ENCODE assay signal across 8 cellular contexts in genomic region chr1:234727018-234727757, GRCh38.
DNase-seq lines count a peak whose midpoint lies in the region; ATAC-seq, FAIRE-seq and TF ChIP-seq lines count a peak whose summit lies in the region.

No MANE protein-coding gene starts in this region.

- H4K20me1 ChIP-seq in K562 (replicated peaks; ENCODE audit: control insufficient read depth, insufficient read depth, low read length) (no peaks in the 10 kb centered on the region), neural cell (ENCODE audit: insufficient read depth) (no peaks in the 10 kb centered on the region)

- peak overlapping the region; percentile 57 for H2AFZ ChIP-seq in K562 (ENCODE audit: low read depth, low read length)
- no peak overlapping the region for H2AFZ ChIP-seq in neural cell (ENCODE audit: low read depth, low read length)

- peaks cover 31% of the 10 kb centered on the region for H3F3A ChIP-seq in neural cell (ENCODE audit: insufficient read depth, low read length, poor library complexity, severe bottlenecking)

- intact Hi-C loops in K562 (cut with micrococcal nuclease), result no loop called here

- H3K9me3 ChIP-seq in K562 (replicated peaks; ENCODE audit: control insufficient read depth, insufficient read depth, low read depth, low read length), result no peaks in the 10 kb centered on the region
- no peaks in the 10 kb centered on the region for H3K9me3 ChIP-seq in neural cell (ENCODE audit: low read length)

- no TSS peak for BruUV-seq in K562 (replicated peaks; lab: Mats Ljungman, UMichigan)

- H3K4me2 ChIP-seq in K562 (ENCODE audit: insufficient read depth, low read length) (no peak overlapping the region), neural cell (ENCODE audit: low read length) (no peak overlapping the region)

- H3K27me3 ChIP-seq in K562 (ENCODE audit: control insufficient read depth in 2 of 2, insufficient read depth in 2 of 2, low read length in 2 of 2) (no peaks in the 10 kb centered on the region), neural cell (ENCODE audit: insufficient read depth, low read depth, low read length) (no peaks in the 10 kb centered on the region)

- in situ Hi-C loops in K562 (cut with MboI), result loop anchor here (10.0 kb wide), 1 partner anchor 112 kb away; the partner anchor contains the start of gene IRF2BP2

- no peak for TF ChIP-seq POLR2A in NB4 (IDR thresholded peaks at IDR 0.05; ENCODE audit: extremely low read depth, insufficient read length)
- no peak for TF ChIP-seq POLR2A in K562 (conservative IDR thresholded peaks at IDR 0.05)

- TF ChIP-seq CTCF in NB4 (IDR thresholded peaks at IDR 0.05; ENCODE audit: low read depth, low read length) (no peak), K562 (IDR thresholded peaks at IDR 0.05 in 2 of 3, conservative IDR thresholded peaks at IDR 0.05 in 1 of 3; ENCODE audit: insufficient read depth in 2 of 3, low read depth in 1 of 3, low read length in 3 of 3) (no peak), neural cell (IDR thresholded peaks at IDR 0.05; ENCODE audit: poor library complexity, severe bottlenecking) (no peak)

- POLR2A ChIA-PET in K562 (lab: Yijun Ruan, JAX), result interaction anchor here (0.6 to 2.4 kb wide), 8 partner anchors 8 to 358 kb away, joined by 3 to 11 read pairs (median 4); no protein-coding TSS in a partner anchor

- H3K4me1 ChIP-seq in K562 (replicated peaks in 1 of 2; ENCODE audit: control insufficient read depth in 2 of 2, insufficient read depth in 2 of 2, low read length in 2 of 2), result peaks cover 57 to 87% of the 10 kb centered on the region in 2 experiments

- TF ChIP-seq EP300 in K562 (IDR thresholded peaks at IDR 0.05; ENCODE audit: low read length) (no peak), neural cell (conservative IDR thresholded peaks at IDR 0.05; ENCODE audit: poor library complexity, severe bottlenecking) (no peak)

- H3K79me2 ChIP-seq in K562 (ENCODE audit: control insufficient read depth, insufficient read depth, low read length), result no peaks in the 10 kb centered on the region
- H3K79me2 ChIP-seq in neural cell (replicated peaks; ENCODE audit: insufficient read depth, low read length), result no peaks in the 10 kb centered on the region

- H3K9me1 ChIP-seq in K562 (ENCODE audit: control insufficient read depth, insufficient read depth, low read length), result peaks cover 5% of the 10 kb centered on the region

- H3K9ac ChIP-seq in K562 (ENCODE audit: insufficient read depth in 1 of 2, low read depth in 2 of 2, low read length in 2 of 2) (no peak overlapping the region), neural cell (ENCODE audit: low read length) (peak overlapping the region; percentile 34)

- 40% methylated on average over 7 of the region's 7 CpGs for WGBS in K562 (ENCODE audit: insufficient coverage, low coverage, missing lambda C conversion rate)

- H3K4me3 ChIP-seq in NB4 (ENCODE audit: low read depth, low read length) (no peak overlapping the region), K562 (no peak overlapping the region), neural cell (ENCODE audit: low read length) (no peak overlapping the region)

- H3K9me2 ChIP-seq in neural cell (ENCODE audit: insufficient read depth, low read length), result no peaks in the 10 kb centered on the region

- no peaks in the 10 kb centered on the region for H3K36me3 ChIP-seq in K562 (ENCODE audit: control insufficient read depth, insufficient read depth, low read length)
- no peaks in the 10 kb centered on the region for H3K36me3 ChIP-seq in neural cell (ENCODE audit: insufficient read depth, low read length)

- FAIRE-seq in GM19239 (lab: Jason Lieb, UNC) (peak; percentile 52), K562 (lab: Jason Lieb, UNC) (no peak)

- no peak for DNase-seq in GM19239 (ENCODE audit: insufficient read length, low spot score)
- DNase-seq in NB4 (ENCODE audit: low read depth), result peak; percentile 36
- DNase-seq in K562 (ENCODE audit: extremely low read depth in 1 of 4, low spot score in 3 of 4), result peak in 3 of 4 experiments; percentile 42 to 46 (median 45)
- DNase-seq in nucleus accumbens (lab: John Stamatoyannopoulos, UW), result no peak
- DNase-seq in glomerular visceral epithelial cell (ENCODE audit: extremely low spot score), result no peak
- DNase-seq in dedifferentiated amniotic fluid mesenchymal stem cell (ENCODE audit: extremely low spot score), result no peak
- no peak for DNase-seq in activated T-cell treated with anti-CD3 and anti-CD28 coated beads, Interleukin-2, amount 50 U/mL, for 1 hour

- CTCF ChIA-PET in K562 (lab: Yijun Ruan, JAX; ENCODE audit: low intra/inter-chr PET ratio), result no interaction called here

- no peak for ATAC-seq in K562

- TF ChIP-seq RAD21 in K562 (CRISPR knock-in tag; conservative IDR thresholded peaks at IDR 0.05 in 1 of 2, IDR thresholded peaks at IDR 0.05 in 1 of 2) (peak in 1 of 2 experiments; percentile 17; a peak in 1 of 4 replicates), neural cell (conservative IDR thresholded peaks at IDR 0.05) (no peak)

- H3K27ac ChIP-seq in K562 (ENCODE audit: extremely low read depth, low read depth, low read length) (peak overlapping the region; percentile 33; the same call in 2 of the 3 replicates), neural cell (ENCODE audit: low read length) (peak overlapping the region; percentile 98)

TF ChIP-seq in K562, 482 proteins besides CTCF, POLR2A, EP300 and RAD21 (continues in another document):
- TF ChIP-seq RNF219 (CRISPR knock-in tag; IDR thresholded peaks at IDR 0.05) (no peak), CREB3 (tag; conservative IDR thresholded peaks at IDR 0.05; ENCODE audit: low read depth) (peak; percentile 60; the same call in 1 of the 2 replicates), NR4A1 (CRISPR knock-in tag; IDR thresholded peaks at IDR 0.05) (no peak), NR4A1 (tag; IDR thresholded peaks at IDR 0.05) (0 out of 2 replicates have a peak, but pooled peaks have one; percentile 41)

TF ChIP-seq in neural cell, 6 proteins besides CTCF, POLR2A, EP300 and RAD21:
- TF ChIP-seq EZH2 (IDR thresholded peaks at IDR 0.05; ENCODE audit: borderline replicate concordance, insufficient read depth, low read length, poor library complexity, severe bottlenecking) (no peak), SMC3 (conservative IDR thresholded peaks at IDR 0.05; ENCODE audit: poor library complexity) (no peak), TAF1 (IDR thresholded peaks at IDR 0.05; ENCODE audit: low read depth) (no peak), REST (IDR thresholded peaks at IDR 0.05; ENCODE audit: borderline replicate concordance) (no peak), POLR2AphosphoS5 (IDR thresholded peaks at IDR 0.05) (no peak), MXI1 (conservative IDR thresholded peaks at IDR 0.05; ENCODE audit: poor library complexity, severe bottlenecking) (no peak)

Comparison
In these comparisons a context has a peak if more than half of its experiments do, and no peak if none do; other contexts are left out.
1. DNase-seq: peak in NB4 (single experiment) and K562 (3 of 4); none in GM19239 (single experiment), nucleus accumbens (0 of 56), glomerular visceral epithelial cell (single experiment), dedifferentiated amniotic fluid mesenchymal stem cell (single experiment) and activated T-cell treated with anti-CD3 and anti-CD28 coated beads, Interleukin-2, amount 50 U/mL, for 1 hour (single experiment).